ENCODE assay signal across 22 cellular contexts in genomic region chr5:124801551-124801950, GRCh38. TPM values are rescaled to one million over a fixed set of nuclear protein-coding genes. Genes with fewer than 3 reads are reported as not detected.
"Had no signal": no experiment of that assay in that cellular context is flagged by ENCODE, and none has a peak within 500 bp of the region (broad histone marks: within the 10 kb centered on the region; RNA-seq: fewer than 3 reads in every experiment).

No MANE protein-coding gene starts in this region.

- H3K4me3 Mint-ChIP-seq: activated CD8-positive, alpha-beta memory T cell treated with anti-CD3 and anti-CD28 coated beads, Interleukin-2, amount 10 ng/mL, durations not matched to agents 7 days and 5 days; activated naive CD4-positive, alpha-beta T cell treated with anti-CD3 and anti-CD28 coated beads for 36 hours; activated naive CD8-positive, alpha-beta T cell; activated T-cell treated with anti-CD3 and anti-CD28 coated beads, Interleukin-2, amount 50 U/mL, for 4 hours; T-helper 1 cell treated with Interleukin-12 subunit alpha and Interleukin-12 subunit beta and Interleukin-4 antibody, amounts not matched to agents 30 μg/mL and 1 μg/mL, for 36 hours had no signal

- H3K4me1 Mint-ChIP-seq: activated CD8-positive, alpha-beta memory T cell treated with anti-CD3 and anti-CD28 coated beads, Interleukin-2, amount 10 ng/mL, durations not matched to agents 7 days and 5 days had no signal

- H3K27me3 Mint-ChIP-seq: activated CD8-positive, alpha-beta memory T cell treated with anti-CD3 and anti-CD28 coated beads, Interleukin-2, amount 10 ng/mL, durations not matched to agents 7 days and 5 days had no signal

- ATAC-seq: activated CD4-positive, CD25-positive, alpha-beta regulatory T cell treated with anti-CD3 and anti-CD28 coated beads, Interleukin-2, amount 50 U/mL, for 24 hours; activated CD8-positive, alpha-beta memory T cell treated with anti-CD3 and anti-CD28 coated beads, Interleukin-2, amount 10 ng/mL, durations not matched to agents 7 days and 5 days; activated T-cell treated with anti-CD3 and anti-CD28 coated beads, Interleukin-2, amount 50 U/mL, for 4 hours had no signal

- H3K9me3 Mint-ChIP-seq: T-helper 1 cell treated with Interleukin-12 subunit alpha and Interleukin-12 subunit beta and Interleukin-4 antibody, amounts not matched to agents 30 μg/mL and 1 μg/mL, for 36 hours had no signal

- DNase-seq: activated CD4-positive, alpha-beta T cell treated with anti-CD3 and anti-CD28 coated beads for 48 hours; activated CD4-positive, alpha-beta T cell treated with anti-CD3 and anti-CD28 coated beads, Interleukin-2, amount 50 U/mL, for 4 hours; activated CD8-positive, alpha-beta memory T cell treated with anti-CD3 and anti-CD28 coated beads, Interleukin-2, amount 10 ng/mL, durations not matched to agents 7 days and 5 days; activated effector memory CD4-positive, alpha-beta T cell treated with anti-CD3 and anti-CD28 coated beads, Interleukin-2, amount 50 U/mL, for 16 hours; activated naive CD4-positive, alpha-beta T cell treated with anti-CD3 and anti-CD28 coated beads for 36 hours; activated T-cell treated with anti-CD3 and anti-CD28 coated beads, Interleukin-2, amount 50 U/mL, for 4 hours; caudate nucleus; Kasumi-1; KBM-7; NCI-H1105 treated with DMSO at 0.1 percent for 48 hours; NCI-H1436 treated with DMSO at 0.1 percent for 48 hours; NCI-H187; NCI-H2081; NCI-H510A treated with DMSO at 0.1 percent for 48 hours; NCI-H69; NK-92 treated with Interleukin-12 subunit alpha and Interleukin-12 subunit beta, amount 100 ng/mL, for 24 hours; OCI-M1; Peyer's patch; SHP77 had no signal

- H3K27ac Mint-ChIP-seq: activated CD8-positive, alpha-beta memory T cell treated with anti-CD3 and anti-CD28 coated beads, Interleukin-2, amount 10 ng/mL, durations not matched to agents 7 days and 5 days; activated naive CD4-positive, alpha-beta T cell treated with anti-CD3 and anti-CD28 coated beads for 36 hours; activated naive CD8-positive, alpha-beta T cell; T-helper 1 cell treated with Interleukin-12 subunit alpha and Interleukin-12 subunit beta and Interleukin-4 antibody, amounts not matched to agents 30 μg/mL and 1 μg/mL, for 36 hours had no signal

- H3K36me3 Mint-ChIP-seq: activated CD8-positive, alpha-beta memory T cell treated with anti-CD3 and anti-CD28 coated beads, Interleukin-2, amount 10 ng/mL, durations not matched to agents 7 days and 5 days; activated naive CD8-positive, alpha-beta T cell had no signal

RNA-seq across cellular contexts. Expression of gene ZNF608, which starts 55.1 kb away (rescaled TPM):
- total RNA-seq: activated CD8-positive, alpha-beta memory T cell treated with anti-CD3 and anti-CD28 coated beads, Interleukin-2, amount 10 ng/mL, durations not matched to agents 7 days and 5 days; activated naive CD4-positive, alpha-beta T cell treated with anti-CD3 and anti-CD28 coated beads for 36 hours had no signal
